Comparison of ENCODE assay signal across 1 cellular context in genomic region chr9:128946945-128947422, GRCh38.
TF ChIP-seq lines count a peak whose summit lies in the region.

No MANE protein-coding gene starts in this region.

TF ChIP-seq in GM12878, 131 proteins besides CTCF, POLR2A, EP300 and RAD21 (continued from another document):
- TF ChIP-seq E4F1 (IDR thresholded peaks at IDR 0.05; ENCODE audit: borderline replicate concordance, partially characterized antibody): no peak
- TF ChIP-seq MYC (IDR thresholded peaks at IDR 0.05; ENCODE audit: insufficient read depth, insufficient read length, insufficient replicate concordance, low read length, severe bottlenecking): no peak
- TF ChIP-seq TCF3 (IDR thresholded peaks at IDR 0.05; ENCODE audit: borderline replicate concordance, insufficient read depth, low read depth, low read length): no peak
- TF ChIP-seq, protein P1, sequence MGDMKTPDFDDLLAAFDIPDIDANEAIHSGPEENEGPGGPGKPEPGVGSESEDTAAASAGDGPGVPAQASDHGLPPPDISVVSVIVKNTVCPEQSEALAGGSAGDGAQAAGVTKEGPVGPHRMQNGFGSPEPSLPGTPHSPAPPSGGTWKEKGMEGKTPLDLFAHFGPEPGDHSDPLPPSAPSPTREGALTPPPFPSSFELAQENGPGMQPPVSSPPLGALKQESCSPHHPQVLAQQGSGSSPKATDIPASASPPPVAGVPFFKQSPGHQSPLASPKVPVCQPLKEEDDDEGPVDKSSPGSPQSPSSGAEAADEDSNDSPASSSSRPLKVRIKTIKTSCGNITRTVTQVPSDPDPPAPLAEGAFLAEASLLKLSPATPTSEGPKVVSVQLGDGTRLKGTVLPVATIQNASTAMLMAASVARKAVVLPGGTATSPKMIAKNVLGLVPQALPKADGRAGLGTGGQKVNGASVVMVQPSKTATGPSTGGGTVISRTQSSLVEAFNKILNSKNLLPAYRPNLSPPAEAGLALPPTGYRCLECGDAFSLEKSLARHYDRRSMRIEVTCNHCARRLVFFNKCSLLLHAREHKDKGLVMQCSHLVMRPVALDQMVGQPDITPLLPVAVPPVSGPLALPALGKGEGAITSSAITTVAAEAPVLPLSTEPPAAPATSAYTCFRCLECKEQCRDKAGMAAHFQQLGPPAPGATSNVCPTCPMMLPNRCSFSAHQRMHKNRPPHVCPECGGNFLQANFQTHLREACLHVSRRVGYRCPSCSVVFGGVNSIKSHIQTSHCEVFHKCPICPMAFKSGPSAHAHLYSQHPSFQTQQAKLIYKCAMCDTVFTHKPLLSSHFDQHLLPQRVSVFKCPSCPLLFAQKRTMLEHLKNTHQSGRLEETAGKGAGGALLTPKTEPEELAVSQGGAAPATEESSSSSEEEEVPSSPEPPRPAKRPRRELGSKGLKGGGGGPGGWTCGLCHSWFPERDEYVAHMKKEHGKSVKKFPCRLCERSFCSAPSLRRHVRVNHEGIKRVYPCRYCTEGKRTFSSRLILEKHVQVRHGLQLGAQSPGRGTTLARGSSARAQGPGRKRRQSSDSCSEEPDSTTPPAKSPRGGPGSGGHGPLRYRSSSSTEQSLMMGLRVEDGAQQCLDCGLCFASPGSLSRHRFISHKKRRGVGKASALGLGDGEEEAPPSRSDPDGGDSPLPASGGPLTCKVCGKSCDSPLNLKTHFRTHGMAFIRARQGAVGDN (IDR thresholded peaks at IDR 0.05): no peak
- no peak for TF ChIP-seq KLF5 (IDR thresholded peaks at IDR 0.05; ENCODE audit: partially characterized antibody)
- TF ChIP-seq, protein P2, sequence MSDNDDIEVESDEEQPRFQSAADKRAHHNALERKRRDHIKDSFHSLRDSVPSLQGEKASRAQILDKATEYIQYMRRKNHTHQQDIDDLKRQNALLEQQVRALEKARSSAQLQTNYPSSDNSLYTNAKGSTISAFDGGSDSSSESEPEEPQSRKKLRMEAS (IDR thresholded peaks at IDR 0.05; ENCODE audit: low read depth, low read length): no peak
- TF ChIP-seq EGR1 (IDR thresholded peaks at IDR 0.05; ENCODE audit: borderline replicate concordance in 1 of 2, low read depth in 2 of 2, low read length in 2 of 2): no peak
- TF ChIP-seq PAX8 (IDR thresholded peaks at IDR 0.05): no peak
- no peak for TF ChIP-seq NR2C1 (IDR thresholded peaks at IDR 0.05)
- no peak for TF ChIP-seq MEF2B (IDR thresholded peaks at IDR 0.05; ENCODE audit: partially characterized antibody, poor library complexity, severe bottlenecking)
- no peak for TF ChIP-seq POLR2AphosphoS2 (IDR thresholded peaks at IDR 0.05; ENCODE audit: low read depth, low read length)
- TF ChIP-seq RUNX3 (IDR thresholded peaks at IDR 0.05; ENCODE audit: low read length): no peak
- TF ChIP-seq HDAC6 (IDR thresholded peaks at IDR 0.05; ENCODE audit: unreplicated experiment): no peak
